Comparison of ENCODE assay signal across 2 cellular contexts in the genomic region with DNA sequence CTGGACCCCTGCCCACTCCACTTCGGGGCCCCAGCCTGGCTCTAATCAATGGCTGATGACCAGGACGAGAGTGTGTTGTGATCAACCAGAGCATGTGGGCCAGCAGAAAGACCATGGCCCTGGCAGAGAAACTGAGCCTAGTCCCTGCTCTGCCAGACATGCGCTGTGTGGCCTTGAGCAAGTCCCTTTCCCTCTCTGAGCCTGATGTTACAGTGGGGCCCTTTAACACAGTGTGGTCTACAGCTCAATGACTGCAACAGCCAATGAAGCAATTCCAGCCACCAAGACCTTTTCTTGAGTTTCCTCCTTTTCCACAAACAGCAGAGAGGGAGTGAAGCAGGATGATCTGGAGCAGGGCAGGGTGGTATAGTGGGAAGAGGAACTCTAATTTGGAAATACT.
A peak's percentile ranks its signal among the peaks of the same experiment; 100 is the strongest.
TF ChIP-seq lines count a peak whose summit lies in the region.

No MANE protein-coding gene starts in this region.

TF ChIP-seq in HepG2, 621 proteins besides CTCF, POLR2A, EP300 and RAD21:
- TF ChIP-seq ZNF768 (CRISPR knock-in tag; IDR thresholded peaks at IDR 0.05) = peak; percentile 97
- no peak for TF ChIP-seq ZNF816 (CRISPR knock-in tag; IDR thresholded peaks at IDR 0.05; ENCODE audit: borderline replicate concordance)

TF ChIP-seq in K562, 482 proteins besides CTCF, POLR2A, EP300 and RAD21:
- TF ChIP-seq RBM25 (IDR thresholded peaks at IDR 0.05; ENCODE audit: low read depth, low read length, severe bottlenecking) (peak; percentile 63), HNRNPLL (IDR thresholded peaks at IDR 0.05; ENCODE audit: low read depth, low read length, poor library complexity, severe bottlenecking) (no peak), ZFP36 (IDR thresholded peaks at IDR 0.05; ENCODE audit: low read depth, low read length, partially characterized antibody) (peak; percentile 77), ZNF785 (CRISPR knock-in tag; IDR thresholded peaks at IDR 0.05) (no peak), BCOR (IDR thresholded peaks at IDR 0.05) (peak; percentile 72), SMARCA5 (IDR thresholded peaks at IDR 0.05) (peak; percentile 56; the same call in 1 of the 2 replicates)
- TF ChIP-seq, protein P1, sequence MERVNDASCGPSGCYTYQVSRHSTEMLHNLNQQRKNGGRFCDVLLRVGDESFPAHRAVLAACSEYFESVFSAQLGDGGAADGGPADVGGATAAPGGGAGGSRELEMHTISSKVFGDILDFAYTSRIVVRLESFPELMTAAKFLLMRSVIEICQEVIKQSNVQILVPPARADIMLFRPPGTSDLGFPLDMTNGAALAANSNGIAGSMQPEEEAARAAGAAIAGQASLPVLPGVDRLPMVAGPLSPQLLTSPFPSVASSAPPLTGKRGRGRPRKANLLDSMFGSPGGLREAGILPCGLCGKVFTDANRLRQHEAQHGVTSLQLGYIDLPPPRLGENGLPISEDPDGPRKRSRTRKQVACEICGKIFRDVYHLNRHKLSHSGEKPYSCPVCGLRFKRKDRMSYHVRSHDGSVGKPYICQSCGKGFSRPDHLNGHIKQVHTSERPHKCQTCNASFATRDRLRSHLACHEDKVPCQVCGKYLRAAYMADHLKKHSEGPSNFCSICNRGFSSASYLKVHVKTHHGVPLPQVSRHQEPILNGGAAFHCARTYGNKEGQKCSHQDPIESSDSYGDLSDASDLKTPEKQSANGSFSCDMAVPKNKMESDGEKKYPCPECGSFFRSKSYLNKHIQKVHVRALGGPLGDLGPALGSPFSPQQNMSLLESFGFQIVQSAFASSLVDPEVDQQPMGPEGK (CRISPR knock-in tag; IDR thresholded peaks at IDR 0.05; ENCODE audit: borderline replicate concordance) = no peak
TF ChIP-seq in K562: peak in this region for 4.
